ENCODE assay signal across 8 cellular contexts in the genomic region with DNA sequence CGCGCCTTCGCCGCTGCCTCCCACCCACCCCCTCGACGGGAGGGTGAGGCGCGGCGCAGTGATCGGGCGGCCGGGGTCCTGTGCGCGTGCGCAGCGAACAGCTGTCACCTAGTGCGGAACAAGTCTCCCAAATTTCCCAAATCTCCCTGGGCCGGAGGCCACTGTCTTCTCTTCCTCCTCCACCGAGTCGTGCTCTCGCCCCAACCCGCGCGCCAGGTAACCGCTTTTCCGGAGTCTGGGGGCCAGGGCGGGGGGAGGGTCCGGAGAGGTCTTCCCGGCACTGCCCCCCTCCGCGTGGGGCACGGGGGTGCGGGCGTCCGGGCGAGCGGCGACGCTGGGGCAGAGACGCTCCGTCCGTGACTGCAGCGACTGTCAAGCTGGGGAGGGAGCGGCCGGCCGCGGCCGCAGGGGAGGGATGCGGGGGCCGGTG. TPM values are rescaled to one million over a fixed set of nuclear protein-coding genes. Genes with fewer than 3 reads are reported as not detected.
DNase-seq lines count a peak whose midpoint lies in the region; ATAC-seq and TF ChIP-seq lines count a peak whose summit lies in the region.

No MANE protein-coding gene starts in this region.

- peaks cover 0 to under 1% (median 0%) of the 10 kb centered on the region in 8 donors for H3K9me3 Mint-ChIP-seq in CD4-positive, alpha-beta memory T cell

- H3K4me3 Mint-ChIP-seq in CD4-positive, alpha-beta memory T cell: peak overlapping the region; percentile 95 to 99 (median 98)

- peaks cover 21 to 53% (median 32%) of the 10 kb centered on the region in 4 donors for H3K4me1 Mint-ChIP-seq in CD4-positive, alpha-beta memory T cell

- intact Hi-C loops in CD4-positive, alpha-beta memory T cell (cut with micrococcal nuclease): loop anchor here (1.0 to 10.0 kb wide), 9 partner anchors 42 to 1217 kb away; partner anchors contain the start of genes RIC1 and UHRF2
- intact Hi-C loops in left lung (cut with DNase I) (no loop called here), thyroid gland (cut with DNase I) (loop anchor here (5.0 kb wide), 1 partner anchor 346 kb away; the partner anchor contains the start of gene UHRF2)

- TF ChIP-seq CTCF in brain microvascular endothelial cell (IDR thresholded peaks at IDR 0.05; ENCODE audit: low read depth, low read length, missing control alignments) (no peak), left lung (IDR thresholded peaks at IDR 0.05) (no peak), thyroid gland (IDR thresholded peaks at IDR 0.05) (no peak)

- POLR2A ChIA-PET in CD4-positive, alpha-beta memory T cell (lab: Charles Lee; ENCODE audit: partially characterized antibody): interaction anchor here (0.7 to 4.8 kb wide), 31 partner anchors 9 to 1966 kb away, joined by 3 to 112 read pairs (median 5); partner anchors contain the start of genes DMAC1, PLGRKT, RANBP6 and RCL1

- TF ChIP-seq POLR2A in thyroid gland (IDR thresholded peaks at IDR 0.05): peak in 1 of 2 donors; percentile 40

- ATAC-seq in GM21360 (IDR thresholded peaks at IDR 0.05; ENCODE audit: unreplicated experiment): peak; percentile 12
- ATAC-seq in HG03521 (IDR thresholded peaks at IDR 0.05; ENCODE audit: unreplicated experiment): peak; percentile 18
- ATAC-seq in left lung: peak; percentile 87

- no peaks in the 10 kb centered on the region for H3K9me3 ChIP-seq in CD4-positive, alpha-beta memory T cell (ENCODE audit: control insufficient read depth in 1 of 2, low read length in 2 of 2)
- H3K9me3 ChIP-seq in left lung (no peaks in the 10 kb centered on the region), thyroid gland (no peaks in the 10 kb centered on the region)

- peak overlapping the region; percentile 92 for H3K27ac ChIP-seq in CD4-positive, alpha-beta memory T cell (ENCODE audit: low read depth, low read length)
- H3K27ac ChIP-seq in brain microvascular endothelial cell (peak overlapping the region; percentile 89), left lung (peak overlapping the region; percentile 98 to 99), thyroid gland (peak overlapping the region; percentile 93 to 99 (median 98))

- no peaks in the 10 kb centered on the region for H3K36me3 ChIP-seq in CD4-positive, alpha-beta memory T cell (ENCODE audit: insufficient read depth, low read length)
- no peaks in the 10 kb centered on the region for H3K36me3 ChIP-seq in brain microvascular endothelial cell (replicated peaks)
- H3K36me3 ChIP-seq in left lung: no peaks in the 10 kb centered on the region
- no peaks in the 10 kb centered on the region for H3K36me3 ChIP-seq in thyroid gland

- H3K36me3 Mint-ChIP-seq in CD4-positive, alpha-beta memory T cell: peaks cover 2 to 18% of the 10 kb centered on the region in 2 donors

- peak in 1 of 5 donors; percentile 94 for DNase-seq in CD4-positive, alpha-beta memory T cell
- DNase-seq in brain microvascular endothelial cell: peak; percentile 90
- peak; percentile 96 to 97 for DNase-seq in left lung
- peak; percentile 97 for DNase-seq in thyroid gland
- DNase-seq in dedifferentiated amniotic fluid mesenchymal stem cell (ENCODE audit: extremely low spot score): no peak
- DNase-seq in MV-4-11 (lab: John Stamatoyannopoulos, UW): no peak

- H3K4me1 ChIP-seq in CD4-positive, alpha-beta memory T cell (ENCODE audit: insufficient read depth, low read length): peaks cover 24% of the 10 kb centered on the region
- peaks cover 0 to 20% of the 10 kb centered on the region in 2 donors for H3K4me1 ChIP-seq in left lung
- H3K4me1 ChIP-seq in thyroid gland: peaks cover 7 to 16% of the 10 kb centered on the region in 2 donors

- H3K4me3 ChIP-seq in CD4-positive, alpha-beta memory T cell (ENCODE audit: low read length in 2 of 2): peak overlapping the region; percentile 63 to 66
- H3K4me3 ChIP-seq in brain microvascular endothelial cell (ENCODE audit: low read depth, low read length) (peak overlapping the region; percentile 88), left lung (peak overlapping the region; percentile 79), thyroid gland (replicated peaks in 1 of 3) (peak overlapping the region; percentile 90 to 98 (median 96))

- H3K27ac Mint-ChIP-seq in CD4-positive, alpha-beta memory T cell: peak overlapping the region; percentile 83 to 100 (median 98)

- CTCF ChIA-PET in CD4-positive, alpha-beta memory T cell (lab: Charles Lee; ENCODE audit: partially characterized antibody): interaction anchor here (0.5 to 1.0 kb wide), 2 partner anchors 76 to 477 kb away, joined by 3 to 5 read pairs; no protein-coding TSS in a partner anchor

- 0% methylated on average over 5 to 25 of the region's 50 CpGs for WGBS in thyroid gland, 2 donors

- in situ Hi-C loops in brain microvascular endothelial cell (cut with HindIII; ENCODE audit: low pct_ligation_motif_present, low sequenced_read_pairs): no loop called here

- H3K27me3 ChIP-seq in CD4-positive, alpha-beta memory T cell (ENCODE audit: insufficient read depth, low read length): no peaks in the 10 kb centered on the region
- H3K27me3 ChIP-seq in brain microvascular endothelial cell (replicated peaks) (no peaks in the 10 kb centered on the region), left lung (no peaks in the 10 kb centered on the region), thyroid gland (no peaks in the 10 kb centered on the region)

- H3K27me3 Mint-ChIP-seq in CD4-positive, alpha-beta memory T cell: no peaks in the 10 kb centered on the region

RNA-seq across cellular contexts. Expression of gene KDM4C, which starts 0.2 kb away (rescaled TPM):
- 10 to 100 TPM; 80.5 to 90.7 TPM for total RNA-seq in CD4-positive, alpha-beta memory T cell
- 10 to 100 TPM; 36.3 to 37.1 TPM for polyA plus RNA-seq in CD4-positive, alpha-beta memory T cell
- total RNA-seq in left lung (10 to 100 TPM; 25.2 to 34.8 TPM), thyroid gland (10 to 100 TPM; 52.1 to 83.6 (median 65.5) TPM)

Comparison
In these comparisons a context has a peak if more than half of its experiments do, and no peak if none do; other contexts are left out.
1. DNase-seq: peak in brain microvascular endothelial cell (single experiment), left lung (2 of 2) and thyroid gland (2 of 2); none in dedifferentiated amniotic fluid mesenchymal stem cell (single experiment) and MV-4-11 (single experiment).
2. ATAC-seq: peak in every context shown above with its lines; median percentile 87 in left lung; 18 in HG03521; 12 in GM21360.
3. intact Hi-C loops: an anchor here in CD4-positive, alpha-beta memory T cell (1.0 to 10.0 kb wide) and thyroid gland (5.0 kb wide); none called in left lung.
4. Peak in every context shown above with its lines, with median percentiles within 50 percentile points of each other: H3K27ac ChIP-seq and H3K4me3 ChIP-seq.